Comparison of ENCODE assay signal across 35 cellular contexts in genomic region chr1:1043921-1044320, GRCh38. TPM values are rescaled to one million over a fixed set of nuclear protein-coding genes. Genes with fewer than 3 reads are reported as not detected.
"Had no signal": no experiment of that assay in that cellular context is flagged by ENCODE, and none has a peak within 500 bp of the region (broad histone marks: within the 10 kb centered on the region; RNA-seq: fewer than 3 reads in every experiment).

No MANE protein-coding gene starts in this region.

- H3K9ac ChIP-seq: parathyroid adenoma had no signal

- H3K27ac ChIP-seq: ovary, parathyroid adenoma, psoas muscle, skin epidermis, spleen, thoracic aorta, thyroid gland, tibial nerve, upper lobe of left lung, vagina had no signal

- H3K9me3 ChIP-seq: ovary, psoas muscle, thoracic aorta, thyroid gland, tibial nerve, upper lobe of left lung, vagina had no signal

- DNase-seq: naive thymus-derived CD4-positive, alpha-beta T cell; natural killer cell; occipital lobe; ovary; posterior cingulate gyrus; psoas muscle; right cardiac atrium; spleen; stimulated activated CD4-positive, alpha-beta T cell treated with anti-CD3 and anti-CD28 coated beads, Interleukin-12 subunit alpha, Interleukin-12 subunit beta, amount 100 ng/mL, for 4 hours; stimulated activated CD4-positive, alpha-beta T cell treated with anti-CD3 and anti-CD28 coated beads, Interleukin-1b, Interleukin-23, amount 100 ng/mL, for 48 hours; stimulated activated CD4-positive, alpha-beta T cell treated with anti-CD3 and anti-CD28 coated beads, Interleukin-4, amount 100 ng/mL, for 1 hour; stimulated activated CD4-positive, alpha-beta T cell treated with anti-CD3 and anti-CD28 coated beads, Interleukin-4, amount 100 ng/mL, for 4 hours; stimulated activated CD8-positive, alpha-beta memory T cell treated with anti-CD3 and anti-CD28 coated beads, Interleukin-4, amount 100 ng/mL, for 48 hours; stimulated activated naive CD4-positive, alpha-beta T cell; stimulated activated naive CD8-positive, alpha-beta T cell treated with anti-CD3 and anti-CD28 coated beads, Interleukin-15, amount 100 ng/mL, for 72 hours; stimulated activated naive CD8-positive, alpha-beta T cell treated with anti-CD3 and anti-CD28 coated beads, Interleukin-15, Interleukin-2, amounts not matched to agents 100 U/mL and 50 U/mL, for 24 hours; substantia nigra; thyroid gland; trophoblast cell had no signal

- H3K36me3 Mint-ChIP-seq: natural killer cell had no signal

- H3K27me3 ChIP-seq: ovary, thyroid gland, vagina had no signal

- H3K36me3 ChIP-seq: ovary, thoracic aorta had no signal

- H3K27me3 Mint-ChIP-seq: stimulated activated memory B cell treated with anti-CD40 and anti-IgM and Interleukin-4, amounts not matched to agents 10 μg/mL and 1 μg/mL and 100 μg/mL, for 72 hours had no signal

- H3K79me2 ChIP-seq: parathyroid adenoma had no signal

- H3K4me3 ChIP-seq: ovary, psoas muscle, skin epidermis, smooth muscle cell, spleen, thoracic aorta, thyroid gland, tibial nerve, upper lobe of left lung, vagina had no signal

- FAIRE-seq: urothelium cell line had no signal

- H3K27ac Mint-ChIP-seq: natural killer cell; nephron; progenitor cell of endocrine pancreas; stimulated activated memory B cell treated with anti-CD40 and anti-IgM and Interleukin-4, amounts not matched to agents 10 μg/mL and 1 μg/mL and 100 μg/mL, for 72 hours; stimulated activated naive CD8-positive, alpha-beta T cell treated with anti-CD3 and anti-CD28 coated beads, Interleukin-15, amount 100 ng/mL, for 72 hours had no signal

- H2AFZ ChIP-seq: parathyroid adenoma had no signal

- H3K9me3 Mint-ChIP-seq: natural killer cell, nephron had no signal

- H3K4me2 ChIP-seq: smooth muscle cell had no signal

- H3K4me3 Mint-ChIP-seq: naive thymus-derived CD4-positive, alpha-beta T cell; natural killer cell; nephron; stimulated activated memory B cell treated with anti-CD40 and anti-IgM and Interleukin-4, amounts not matched to agents 10 μg/mL and 1 μg/mL and 100 μg/mL, for 72 hours; stimulated activated naive CD8-positive, alpha-beta T cell treated with anti-CD3 and anti-CD28 coated beads, Interleukin-15, amount 100 ng/mL, for 72 hours had no signal

- ATAC-seq: naive thymus-derived CD4-positive, alpha-beta T cell; natural killer cell; psoas muscle; right cardiac atrium; sciatic nerve; stimulated activated memory B cell treated with anti-CD40 and anti-IgM and Interleukin-4, amounts not matched to agents 10 μg/mL and 1 μg/mL and 100 μg/mL, for 72 hours; stimulated activated naive CD8-positive, alpha-beta T cell treated with anti-CD3 and anti-CD28 coated beads, Interleukin-15, amount 100 ng/mL, for 72 hours; stimulated activated naive CD8-positive, alpha-beta T cell treated with anti-CD3 and anti-CD28 coated beads, Interleukin-15, Interleukin-2, amounts not matched to agents 100 U/mL and 50 U/mL, for 24 hours had no signal

RNA-seq across cellular contexts. Expression of gene RNF223, which starts 30.2 kb away (rescaled TPM):
- total RNA-seq: natural killer cell, occipital lobe, osteoblast, progenitor cell of endocrine pancreas, psoas muscle, renal cortical epithelial cell, right cardiac atrium, sciatic nerve, spleen, temporal lobe, thyroid gland, tibial nerve had no signal
- polyA plus RNA-seq: naive thymus-derived CD4-positive, alpha-beta T cell; neural cell; ovary; psoas muscle; right cardiac atrium; spleen had no signal
